Comparison of ENCODE assay signal across 20 cellular contexts in genomic region chr7:27435461-27435860, GRCh38.
DNase-seq lines count a peak whose midpoint lies in the region; ATAC-seq and TF ChIP-seq lines count a peak whose summit lies in the region.
"Had no signal": no experiment of that assay in that cellular context is flagged by ENCODE, and none has a peak within 500 bp of the region (broad histone marks: within the 10 kb centered on the region; RNA-seq: fewer than 3 reads in every experiment).

No MANE protein-coding gene starts in this region.

- H3K27me3 ChIP-seq in colonic mucosa = no peaks in the 10 kb centered on the region
- H3K27me3 ChIP-seq: tibial nerve had no signal

- H3K9me3 ChIP-seq in colonic mucosa = no peaks in the 10 kb centered on the region
- H3K9me3 ChIP-seq: tibial nerve had no signal

- TF ChIP-seq CTCF in fibroblast of pulmonary artery (IDR thresholded peaks at IDR 0.05; ENCODE audit: low read length, missing control alignments) = no peak
- TF ChIP-seq CTCF in colonic mucosa (IDR thresholded peaks at IDR 0.05) = no peak

- intact Hi-C loops in colonic mucosa (cut with DNase I) = no loop called here

- H3K4me3 ChIP-seq in fibroblast of pulmonary artery (replicated peaks; ENCODE audit: low read depth, low read length) = no peak overlapping the region
- H3K4me3 ChIP-seq in colonic mucosa = no peak overlapping the region
- H3K4me3 ChIP-seq: tibial nerve had no signal

- no peaks in the 10 kb centered on the region for H3K4me1 ChIP-seq in colonic mucosa
- H3K4me1 ChIP-seq: tibial nerve had no signal

- ATAC-seq in HG03095 (IDR thresholded peaks at IDR 0.05; ENCODE audit: unreplicated experiment) = no peak
- ATAC-seq: activated CD4-positive, alpha-beta T cell treated with anti-CD3 and anti-CD28 coated beads for 36 hours had no signal

- H3K9ac ChIP-seq in colonic mucosa (ENCODE audit: low read depth in 2 of 2, low read length in 2 of 2) = no peak overlapping the region
- H3K9ac ChIP-seq: KMS-11 had no signal

- DNase-seq in NCI-H2107 treated with DMSO at 0.1 percent for 48 hours (lab: John Stamatoyannopoulos, UW; ENCODE audit: unreplicated experiment) (peak; percentile 3), NCI-H2107 (lab: John Stamatoyannopoulos, UW) (no peak), NCI-H226 (peak; percentile 60), fibroblast of pulmonary artery (ENCODE audit: low read depth) (peak; percentile 28), stromal cell of bone marrow (ENCODE audit: low read depth) (peak; percentile 43), colonic mucosa (no peak), ACHN (no peak)
- DNase-seq: 8988T; activated CD4-positive, alpha-beta T cell treated with anti-CD3 and anti-CD28 coated beads for 36 hours; activated CD8-positive, alpha-beta memory T cell treated with anti-CD3 and anti-CD28 coated beads, Interleukin-2, amount 50 U/mL, for 48 hours; activated naive CD4-positive, alpha-beta T cell; CD4-positive, alpha-beta memory T cell; kidney; NCI-H1436; NCI-H446 treated with DMSO at 0.1 percent for 48 hours; T-helper 9 cell had no signal

- in situ Hi-C loops in ACHN (cut with HindIII; ENCODE audit: low pct_ligation_motif_present, low pct_unique_long_range_greater_than_20kb, low sequenced_read_pairs) = no loop called here

- no peaks in the 10 kb centered on the region for H3K36me3 ChIP-seq in colonic mucosa
- H3K36me3 ChIP-seq: tibial nerve had no signal

- H3K27ac ChIP-seq in colonic mucosa = no peak overlapping the region
- H3K27ac ChIP-seq: epithelial cell of prostate, KMS-11, tibial nerve had no signal

Comparison
In these comparisons a context has a peak if more than half of its experiments do, and no peak if none do; other contexts are left out.
1. DNase-seq: peak in NCI-H2107 treated with DMSO at 0.1 percent for 48 hours (single experiment), NCI-H226 (single experiment), fibroblast of pulmonary artery (single experiment) and stromal cell of bone marrow (single experiment); none in NCI-H2107 (single experiment), colonic mucosa (single experiment) and ACHN (single experiment).